In genomic region chr4:986428-986948, GRCh38 we compare ENCODE assay signal across 1 cellular context.
TF ChIP-seq lines count a peak whose summit lies in the region.

No MANE protein-coding gene starts in this region.

TF ChIP-seq in IMR-90, 13 proteins besides CTCF, POLR2A, EP300 and RAD21 (continued from another document):
- TF ChIP-seq NFE2L2 (IDR thresholded peaks at IDR 0.05; ENCODE audit: low read depth, low read length) = no peak
- TF ChIP-seq SMC3 (IDR thresholded peaks at IDR 0.05; ENCODE audit: low read depth, low read length) = no peak
- TF ChIP-seq MAZ (IDR thresholded peaks at IDR 0.05; ENCODE audit: borderline replicate concordance, low read depth, low read length) = no peak
- no peak for TF ChIP-seq BHLHE40 (IDR thresholded peaks at IDR 0.05; ENCODE audit: low read depth, low read length)
- no peak for TF ChIP-seq MAFK (IDR thresholded peaks at IDR 0.05; ENCODE audit: low read depth, low read length)
